13 cellular contexts compared by ENCODE assay signal in genomic region chr22:38299001-38299651, GRCh38. TPM values are rescaled to one million over a fixed set of nuclear protein-coding genes. Genes with fewer than 3 reads are reported as not detected.
DNase-seq lines count a peak whose midpoint lies in the region; ATAC-seq, FAIRE-seq and TF ChIP-seq lines count a peak whose summit lies in the region.
"Had no signal": no experiment of that assay in that cellular context is flagged by ENCODE, and none has a peak within 500 bp of the region (broad histone marks: within the 10 kb centered on the region; RNA-seq: fewer than 3 reads in every experiment).

No MANE protein-coding gene starts in this region.

- H3K4me3 ChIP-seq in right lobe of liver (no peak overlapping the region), HepG2 (replicated peaks in 1 of 3; ENCODE audit: insufficient read depth in 1 of 3, low read depth in 2 of 3, low read length in 3 of 3) (no peak overlapping the region), mammary epithelial cell (replicated peaks in 1 of 3; ENCODE audit: insufficient read depth in 1 of 3, low read depth in 2 of 3, low read length in 3 of 3) (no peak overlapping the region), mesenchymal stem cell (ENCODE audit: insufficient read depth in 1 of 2, low read depth in 1 of 2, low read length in 2 of 2) (no peak overlapping the region)
- H3K4me3 ChIP-seq: upper lobe of left lung had no signal

- H3K4me2 ChIP-seq in HepG2 (ENCODE audit: low read depth, low read length) (no peak overlapping the region), mammary epithelial cell (ENCODE audit: insufficient read depth, low read depth, low read length) (peak overlapping the region; percentile 59), mesenchymal stem cell (ENCODE audit: low read length, poor library complexity, severe bottlenecking) (no peak overlapping the region)

- BruUV-seq in HepG2 (replicated peaks; lab: Mats Ljungman, UMichigan) (no TSS peak), mammary epithelial cell (replicated peaks; lab: Mats Ljungman, UMichigan) (TSS peak; percentile 90)

- H3K27me3 ChIP-seq in right lobe of liver (no peaks in the 10 kb centered on the region), HepG2 (ENCODE audit: control insufficient read depth in 1 of 2, insufficient read depth in 2 of 2, low read length in 2 of 2) (no peaks in the 10 kb centered on the region), mammary epithelial cell (ENCODE audit: insufficient read depth, low read length) (no peaks in the 10 kb centered on the region), mesenchymal stem cell (ENCODE audit: control insufficient read depth in 1 of 2, insufficient read depth in 1 of 2, low read length in 2 of 2) (no peaks in the 10 kb centered on the region)
- H3K27me3 ChIP-seq: upper lobe of left lung had no signal

- no peak overlapping the region for H2BK5ac ChIP-seq in mesenchymal stem cell (ENCODE audit: low read depth, low read length, poor library complexity, severe bottlenecking)

- peaks cover 44% of the 10 kb centered on the region for H3K79me1 ChIP-seq in mesenchymal stem cell (replicated peaks; ENCODE audit: low read length, poor library complexity, severe bottlenecking)

- no peak overlapping the region for H2AK5ac ChIP-seq in mesenchymal stem cell (ENCODE audit: low read length, severe bottlenecking)

- dilution Hi-C loops in mammary epithelial cell (cut with HindIII; ENCODE audit: low sequenced_read_pairs) = no loop called here

- no peak overlapping the region for H3K23ac ChIP-seq in mesenchymal stem cell (ENCODE audit: low read length in 2 of 2)

- POLR2A ChIA-PET in HepG2 (lab: Yijun Ruan, JAX) = no interaction called here

- no peak overlapping the region for H3K4ac ChIP-seq in mesenchymal stem cell (ENCODE audit: low read depth in 1 of 2, low read length in 2 of 2)

- H3K27ac ChIP-seq in right lobe of liver = no peak overlapping the region
- H3K27ac ChIP-seq in HepG2 (ENCODE audit: extremely low read length, insufficient read depth, low read length) = no peak overlapping the region
- peak overlapping the region; percentile 93 for H3K27ac ChIP-seq in mammary epithelial cell (ENCODE audit: insufficient read depth, low read depth, low read length)
- H3K27ac ChIP-seq in mesenchymal stem cell (ENCODE audit: low read length, poor library complexity, severe bottlenecking) = peak overlapping the region; percentile 43
- H3K27ac ChIP-seq: 22Rv1 had no signal

- H2AFZ ChIP-seq in HepG2 (ENCODE audit: low read length) (no peak overlapping the region), mammary epithelial cell (ENCODE audit: low read depth, low read length) (no peak overlapping the region), mesenchymal stem cell (ENCODE audit: low read depth, low read length) (no peak overlapping the region)

- H3K14ac ChIP-seq in mesenchymal stem cell (ENCODE audit: low read length in 2 of 2) = no peak overlapping the region

- H4K8ac ChIP-seq in mesenchymal stem cell (ENCODE audit: low read length) = no peak overlapping the region

- H3K9me3 ChIP-seq in right lobe of liver (no peaks in the 10 kb centered on the region), HepG2 (ENCODE audit: low read length) (no peaks in the 10 kb centered on the region), mammary epithelial cell (replicated peaks; ENCODE audit: insufficient read depth, low read length) (no peaks in the 10 kb centered on the region), mesenchymal stem cell (ENCODE audit: control insufficient read depth, low read length) (no peaks in the 10 kb centered on the region)
- H3K9me3 ChIP-seq: upper lobe of left lung had no signal

- TF ChIP-seq EP300 in HepG2 (IDR thresholded peaks at IDR 0.05; ENCODE audit: low read depth in 2 of 2, low read length in 2 of 2) (no peak), HepG2 (CRISPR knock-in tag; IDR thresholded peaks at IDR 0.05; ENCODE audit: borderline replicate concordance) (no peak)

- no peak overlapping the region for H2BK120ac ChIP-seq in mesenchymal stem cell (ENCODE audit: low read depth, low read length)

- TF ChIP-seq POLR2A in right lobe of liver (IDR thresholded peaks at IDR 0.05) (no peak), HepG2 (IDR thresholded peaks at IDR 0.05; ENCODE audit: insufficient read depth in 1 of 2, low read depth in 2 of 2, low read length in 2 of 2) (no peak)

- H3K9ac ChIP-seq in HepG2 (ENCODE audit: insufficient read depth, low read depth, low read length) (no peak overlapping the region), mammary epithelial cell (ENCODE audit: insufficient read depth, low read length) (peak overlapping the region; percentile 76), mesenchymal stem cell (ENCODE audit: low read length) (no peak overlapping the region)

- intact Hi-C loops in right lobe of liver (cut with DNase I) (no loop called here), HepG2 (cut with micrococcal nuclease; ENCODE audit: unreplicated experiment) (loop anchor here (2.0 kb wide), 1 partner anchor 54 kb away; no protein-coding TSS in a partner anchor), mammary epithelial cell (cut with micrococcal nuclease) (loop anchor here (5.0 kb wide), 1 partner anchor 98 kb away; no protein-coding TSS in a partner anchor)

- ATAC-seq in right lobe of liver (peak; percentile 46 to 75 (median 56)), HepG2 (no peak), GM18502 (IDR thresholded peaks at IDR 0.05; ENCODE audit: poor library complexity, unreplicated experiment) (no peak), HG02798 (IDR thresholded peaks at IDR 0.05; ENCODE audit: poor library complexity, unreplicated experiment) (no peak)

- H3K79me2 ChIP-seq in HepG2 (ENCODE audit: insufficient read depth, low read length) = peaks cover 9% of the 10 kb centered on the region
- H3K79me2 ChIP-seq in mammary epithelial cell (ENCODE audit: insufficient read depth, low read length) = peaks cover 86% of the 10 kb centered on the region

- no peak overlapping the region for H4K91ac ChIP-seq in mesenchymal stem cell (ENCODE audit: low read length)

- 76% methylated on average over 8 of the region's 12 CpGs for WGBS in right lobe of liver (ENCODE audit: insufficient coverage, low coverage, low lambda C conversion rate, missing lambda C conversion rate)
- WGBS in HepG2 (ENCODE audit: low lambda C conversion rate) = 81% methylated on average over 6 of the region's 12 CpGs
- 7% methylated on average over 10 of the region's 12 CpGs for WGBS in mammary epithelial cell (ENCODE audit: low coverage, missing lambda C conversion rate)
- WGBS in mesenchymal stem cell = 85% methylated on average over 8 of the region's 12 CpGs

- H3K36me3 ChIP-seq in right lobe of liver (peaks cover 4 to 55% (median 22%) of the 10 kb centered on the region in 4 donors), HepG2 (replicated peaks in 1 of 2; ENCODE audit: control insufficient read depth in 1 of 2, insufficient read depth in 2 of 2, low read length in 2 of 2) (peaks cover 61 to 82% of the 10 kb centered on the region in 2 experiments), mammary epithelial cell (ENCODE audit: insufficient read depth, low read length) (peaks cover 48% of the 10 kb centered on the region), mesenchymal stem cell (ENCODE audit: control insufficient read depth in 1 of 2, insufficient read depth in 2 of 2, low read depth in 1 of 2, low read length in 2 of 2) (peaks cover 94 to 100% of the 10 kb centered on the region in 2 experiments)

- no peak for TF ChIP-seq CTCF in right lobe of liver (IDR thresholded peaks at IDR 0.05)
- no peak for TF ChIP-seq CTCF in HepG2 (CRISPR knock-in tag; IDR thresholded peaks at IDR 0.05)
- no peak for TF ChIP-seq CTCF in mammary epithelial cell (conservative IDR thresholded peaks at IDR 0.05 in 1 of 2, IDR thresholded peaks at IDR 0.05 in 1 of 2; ENCODE audit: extremely low read depth in 1 of 2, insufficient read depth in 1 of 2, low read depth in 1 of 2, low read length in 2 of 2)

- FAIRE-seq in HepG2 (lab: Jason Lieb, UNC) = no peak
- FAIRE-seq: RCC 7860 had no signal

- DNase-seq in right lobe of liver (peak in 1 of 3 donors; percentile 78), HepG2 (ENCODE audit: low spot score) (no peak), mammary epithelial cell (peak; percentile 62), mesenchymal stem cell (no peak), NCI-H524 treated with DMSO at 0.1 percent for 48 hours (lab: John Stamatoyannopoulos, UW) (no peak), OCI-M1 (lab: John Stamatoyannopoulos, UW) (no peak)
- DNase-seq: NCI-H146; stimulated activated naive B cell treated with anti-CD40 and anti-IgM and Interleukin-4, amounts not matched to agents 10 μg/mL and 1 μg/mL and 100 μg/mL, for 72 hours had no signal

- H2BK15ac ChIP-seq in mesenchymal stem cell (ENCODE audit: low read depth, poor library complexity, severe bottlenecking) = no peak overlapping the region

- no peak overlapping the region for H2BK12ac ChIP-seq in mesenchymal stem cell (ENCODE audit: low read length in 2 of 2)

- in situ Hi-C loops in HepG2 (cut with HindIII; ENCODE audit: extremely low pct_ligation_motif_present, low pct_unique_long_range_greater_than_20kb) = loop anchor here (5.0 kb wide), 1 partner anchor 53 kb away; no protein-coding TSS in a partner anchor
- in situ Hi-C loops in mammary epithelial cell (cut with MboI; ENCODE audit: low sequenced_read_pairs in 2 of 2) = loop anchor here in 1 of 2 donors (5.0 kb wide), 1 partner anchor 53 kb away; no protein-coding TSS in a partner anchor

- H4K20me1 ChIP-seq in HepG2 (ENCODE audit: insufficient read depth, low read length) = peaks cover 12% of the 10 kb centered on the region; the same call in 1 of the 2 replicates
- H4K20me1 ChIP-seq in mammary epithelial cell (ENCODE audit: insufficient read depth, low read length) = peaks cover 2% of the 10 kb centered on the region

- peaks cover 0 to 18% (median 6%) of the 10 kb centered on the region in 4 donors for H3K4me1 ChIP-seq in right lobe of liver
- H3K4me1 ChIP-seq in HepG2 (ENCODE audit: insufficient read depth, low read length) = peaks cover 7% of the 10 kb centered on the region
- peaks cover 59% of the 10 kb centered on the region for H3K4me1 ChIP-seq in mammary epithelial cell (ENCODE audit: insufficient read depth, low read length)
- peaks cover 38% of the 10 kb centered on the region for H3K4me1 ChIP-seq in mesenchymal stem cell (ENCODE audit: control insufficient read depth, insufficient read depth, low read depth, low read length)

- CTCF ChIA-PET in HepG2 (lab: Yijun Ruan, JAX; ENCODE audit: low intra/inter-chr PET ratio, low total read pairs) = interaction anchor here (1.9 kb wide), 1 partner anchor 54 kb away, joined by 9 read pairs; no protein-coding TSS in a partner anchor
- CTCF ChIA-PET in mammary epithelial cell (lab: Charles Lee; ENCODE audit: low non-redundant PET) = interaction anchor here (0.6 kb wide), 1 partner anchor 117 kb away, joined by 3 read pairs; no protein-coding TSS in a partner anchor

- H3K18ac ChIP-seq in mesenchymal stem cell (ENCODE audit: low read depth in 1 of 2, low read length in 2 of 2) = no peak overlapping the region

- no peak for TF ChIP-seq RAD21 in HepG2 (CRISPR knock-in tag; IDR thresholded peaks at IDR 0.05)

RNA-seq across cellular contexts. Expression of gene CSNK1E, which starts 18.1 kb away (rescaled TPM):
- total RNA-seq in right lobe of liver (10 to 100 TPM; 19.9 to 41.8 (median 27.4) TPM), HepG2 (2016; rRNA removed; fragmentation: Illumina TruSeq; extraction: Trizol) (19.8 and 34.7 TPM in 2 replicates), mammary epithelial cell (100 to 1,000 TPM; 156 to 370 TPM)
- 34.0 and 36.2 TPM in 2 replicates for total RNA-seq in HepG2 (2016; cell fraction: cytosol; rRNA removed; fragmentation: Illumina TruSeq; extraction: Trizol; ENCODE audit: low read depth)
- total RNA-seq in HepG2 (2016; cell fraction: insoluble cytoplasmic fraction; rRNA removed; fragmentation: Illumina TruSeq; extraction: Trizol) = 18.0 and 33.5 TPM in 2 replicates
- total RNA-seq in HepG2 (2016; cell fraction: membrane; rRNA removed; fragmentation: Illumina TruSeq; extraction: Trizol) = 53.9 and 59.1 TPM in 2 replicates
- total RNA-seq in HepG2 (2016; cell fraction: nucleus; rRNA removed; fragmentation: Illumina TruSeq; extraction: Trizol) = 30.6 and 34.3 TPM in 2 replicates
- polyA plus RNA-seq in HepG2 (2011; rRNA removed) (129 and 152 TPM in 2 replicates), mammary epithelial cell (255 TPM)
- 93.4 and 108 TPM in 2 replicates for polyA plus RNA-seq in HepG2 (2011; cell fraction: cytosol; rRNA removed)
- polyA plus RNA-seq in HepG2 (2011; cell fraction: nucleus; rRNA removed) = 285 and 291 TPM in 2 replicates
- polyA plus RNA-seq in HepG2 (2012) = 60.9 and 83.8 TPM in 2 replicates
- 40.2 and 42.9 TPM in 2 replicates for polyA plus RNA-seq in HepG2 (2016; cell fraction: cytosol; fragmentation: Illumina TruSeq; extraction: Trizol; ENCODE audit: low read depth)
- 27.5 and 37.1 TPM in 2 replicates for polyA plus RNA-seq in HepG2 (2016; cell fraction: insoluble cytoplasmic fraction; fragmentation: Illumina TruSeq; extraction: Trizol; ENCODE audit: low read depth)
- polyA plus RNA-seq in HepG2 (2016; cell fraction: membrane; fragmentation: Illumina TruSeq; extraction: Trizol; ENCODE audit: low read depth) = 58.9 and 59.0 TPM in 2 replicates
- polyA plus RNA-seq in HepG2 (2016; cell fraction: nucleus; fragmentation: Illumina TruSeq; extraction: Trizol; ENCODE audit: insufficient read depth, low read depth) = 67.4 and 77.3 TPM in 2 replicates
- 116 and 242 TPM in 2 replicates for polyA minus RNA-seq in HepG2 (2011; rRNA and poly(A)+ RNA removed; ENCODE audit: low replicate concordance)
- polyA minus RNA-seq in HepG2 (2011; cell fraction: cytosol; rRNA and poly(A)+ RNA removed) = 54.0 and 54.3 TPM in 2 replicates
- polyA minus RNA-seq in HepG2 (2011; cell fraction: nucleus; rRNA and poly(A)+ RNA removed) = 69.5 and 90.5 TPM in 2 replicates
- polyA minus RNA-seq in mammary epithelial cell = 212 TPM
- polyA plus RNA-seq in mesenchymal stem cell (2013, experiment 1 of 2) = 175 TPM
- 170 TPM for polyA plus RNA-seq in mesenchymal stem cell (2013, experiment 2 of 2)

RNA-seq across cellular contexts. Expression of gene TMEM184B, which starts 26.3 kb away (rescaled TPM):
- total RNA-seq in right lobe of liver = 10 to 100 TPM in 5 of 6 experiments, 1 to 10 TPM in 1; 7.9 to 42.6 (median 16.9) TPM
- 11.8 and 15.9 TPM in 2 replicates for total RNA-seq in HepG2 (2016; rRNA removed; fragmentation: Illumina TruSeq; extraction: Trizol)
- 12.8 and 13.5 TPM in 2 replicates for total RNA-seq in HepG2 (2016; cell fraction: cytosol; rRNA removed; fragmentation: Illumina TruSeq; extraction: Trizol; ENCODE audit: low read depth)
- 10.2 and 15.3 TPM in 2 replicates for total RNA-seq in HepG2 (2016; cell fraction: insoluble cytoplasmic fraction; rRNA removed; fragmentation: Illumina TruSeq; extraction: Trizol)
- 32.8 and 33.3 TPM in 2 replicates for total RNA-seq in HepG2 (2016; cell fraction: membrane; rRNA removed; fragmentation: Illumina TruSeq; extraction: Trizol)
- 12.9 and 16.5 TPM in 2 replicates for total RNA-seq in HepG2 (2016; cell fraction: nucleus; rRNA removed; fragmentation: Illumina TruSeq; extraction: Trizol)
- 16.0 and 16.4 TPM in 2 replicates for polyA plus RNA-seq in HepG2 (2011; rRNA removed)
- polyA plus RNA-seq in HepG2 (2011; cell fraction: cytosol; rRNA removed) = 13.7 and 14.0 TPM in 2 replicates
- polyA plus RNA-seq in HepG2 (2011; cell fraction: nucleus; rRNA removed) = 33.2 and 36.0 TPM in 2 replicates
- polyA plus RNA-seq in HepG2 (2012) = 18.5 and 26.5 TPM in 2 replicates
- 13.7 and 14.5 TPM in 2 replicates for polyA plus RNA-seq in HepG2 (2016; cell fraction: cytosol; fragmentation: Illumina TruSeq; extraction: Trizol; ENCODE audit: low read depth)
- polyA plus RNA-seq in HepG2 (2016; cell fraction: insoluble cytoplasmic fraction; fragmentation: Illumina TruSeq; extraction: Trizol; ENCODE audit: low read depth) = 14.5 and 19.7 TPM in 2 replicates
- polyA plus RNA-seq in HepG2 (2016; cell fraction: membrane; fragmentation: Illumina TruSeq; extraction: Trizol; ENCODE audit: low read depth) = 34.1 and 39.3 TPM in 2 replicates
- polyA plus RNA-seq in HepG2 (2016; cell fraction: nucleus; fragmentation: Illumina TruSeq; extraction: Trizol; ENCODE audit: insufficient read depth, low read depth) = 38.4 and 41.0 TPM in 2 replicates
- polyA minus RNA-seq in HepG2 (2011; rRNA and poly(A)+ RNA removed; ENCODE audit: low replicate concordance) = 21.0 and 37.7 TPM in 2 replicates
- polyA minus RNA-seq in HepG2 (2011; cell fraction: cytosol; rRNA and poly(A)+ RNA removed) = 18.8 and 20.9 TPM in 2 replicates
- polyA minus RNA-seq in HepG2 (2011; cell fraction: nucleus; rRNA and poly(A)+ RNA removed) = 8.7 and 10.9 TPM in 2 replicates
- 10 to 100 TPM; 26.2 to 68.5 TPM for total RNA-seq in mammary epithelial cell
- polyA plus RNA-seq in mammary epithelial cell = 41.1 TPM
- polyA minus RNA-seq in mammary epithelial cell = 58.2 TPM
- 71.3 TPM for polyA plus RNA-seq in mesenchymal stem cell (2013, experiment 1 of 2)
- polyA plus RNA-seq in mesenchymal stem cell (2013, experiment 2 of 2) = 71.6 TPM

Comparison
In these comparisons a context has a peak if more than half of its experiments do, and no peak if none do; other contexts are left out.
1. ATAC-seq: peak in right lobe of liver (4 of 4); none in HepG2 (single experiment), GM18502 (single experiment) and HG02798 (single experiment).
2. intact Hi-C loops: an anchor here in HepG2 (2.0 kb wide) and mammary epithelial cell (5.0 kb wide); none called in right lobe of liver.
3. H3K27ac ChIP-seq: peak in mammary epithelial cell (single experiment) and mesenchymal stem cell (single experiment); none in right lobe of liver (0 of 3) and HepG2 (single experiment).